ENCODE assay signal across 8 cellular contexts in the genomic region with DNA sequence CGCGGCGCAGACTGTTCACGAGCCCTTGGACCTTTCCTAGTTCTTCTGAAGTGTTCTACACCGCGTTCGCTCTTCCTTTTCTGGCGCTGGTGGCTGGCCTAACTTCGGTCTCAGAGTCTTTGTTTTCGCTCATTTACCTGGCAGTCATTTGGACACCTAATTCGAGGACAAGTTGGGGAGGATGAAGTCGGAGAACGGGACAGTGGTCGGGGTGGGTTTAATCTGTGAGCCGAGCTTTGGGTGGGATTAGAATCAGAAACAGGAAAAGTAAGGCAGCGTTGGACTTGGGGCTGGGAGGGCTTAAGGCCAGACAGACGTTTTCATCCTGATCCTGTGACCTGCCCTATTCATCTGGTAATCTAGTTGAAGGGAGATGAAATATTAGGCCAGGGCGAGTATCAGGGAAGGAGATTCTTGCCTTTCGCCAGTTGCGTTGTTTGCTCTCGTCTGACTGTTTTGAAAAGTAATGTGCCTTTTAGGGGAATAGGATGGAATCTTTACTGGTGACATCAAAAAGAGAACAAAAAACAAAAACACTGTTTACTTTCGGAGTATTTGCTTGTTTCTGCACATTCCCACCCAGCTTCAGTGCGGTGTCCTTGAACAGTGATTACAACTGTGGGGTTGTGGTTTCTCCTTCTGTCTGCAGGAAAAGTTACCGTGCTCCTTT. TPM values are rescaled to one million over a fixed set of nuclear protein-coding genes. Genes with fewer than 3 reads are reported as not detected.
A peak's percentile ranks its signal among the peaks of the same experiment; 100 is the strongest.
DNase-seq lines count a peak whose midpoint lies in the region; ATAC-seq, FAIRE-seq and TF ChIP-seq lines count a peak whose summit lies in the region.

No MANE protein-coding gene starts in this region.

- H3K4me1 ChIP-seq in MM.1S (ENCODE audit: low read length) (peaks cover 19% of the 10 kb centered on the region), GM12878 (ENCODE audit: control insufficient read depth, insufficient read depth, low read length) (no peaks in the 10 kb centered on the region), kidney (ENCODE audit: control insufficient read depth in 1 of 2, insufficient read depth in 1 of 2, low read depth in 1 of 2, low read length in 2 of 2) (no peaks in the 10 kb centered on the region), subcutaneous abdominal adipose tissue (ENCODE audit: control insufficient read depth in 5 of 5, insufficient read depth in 5 of 5, low read length in 5 of 5) (peaks cover 0 to 42% (median 38%) of the 10 kb centered on the region in 5 donors)

- H3K4me2 ChIP-seq in MM.1S (ENCODE audit: low read depth, low read length): peak overlapping the region; percentile 77
- H3K4me2 ChIP-seq in GM12878 (ENCODE audit: control insufficient read depth, insufficient read depth): peak overlapping the region; percentile 83

- no peaks in the 10 kb centered on the region for H3K9me2 ChIP-seq in MM.1S (replicated peaks; ENCODE audit: insufficient read depth, low read length)

- intact Hi-C loops in GM12878 (cut with micrococcal nuclease; ENCODE audit: unreplicated experiment) (loop anchor here (2.0 to 10.0 kb wide), 7 partner anchors 55 to 797 kb away; no protein-coding TSS in a partner anchor), kidney (cut with DNase I) (no loop called here)

- TF ChIP-seq EP300 in GM12878 (IDR thresholded peaks at IDR 0.05; ENCODE audit: borderline replicate concordance in 1 of 2, control insufficient read depth in 1 of 2, low read depth in 2 of 2, low read length in 2 of 2): no peak

- H3K79me2 ChIP-seq in MM.1S (ENCODE audit: low read length) (peaks cover 60% of the 10 kb centered on the region), GM12878 (ENCODE audit: control insufficient read depth, insufficient read depth, low read length) (peaks cover 66% of the 10 kb centered on the region)

- H3K9ac ChIP-seq in MM.1S (ENCODE audit: low read length) (peak overlapping the region; percentile 78), GM12878 (ENCODE audit: control insufficient read depth, insufficient read depth, low read length) (peak overlapping the region; percentile 92), kidney (ENCODE audit: low read length in 2 of 2) (peak overlapping the region; percentile 66 to 79), subcutaneous abdominal adipose tissue (ENCODE audit: low read length in 5 of 5) (peak overlapping the region; percentile 63 to 89 (median 82))

- FAIRE-seq in GM12878 (lab: Jason Lieb, UNC) (no peak), kidney (lab: Jason Lieb, UNC) (no peak)

- WGBS in GM12878 (ENCODE audit: insufficient coverage, insufficient replicate concordance, low lambda C conversion rate, missing lambda C conversion rate): 1% methylated on average over 24 of the region's 24 CpGs

- TF ChIP-seq CTCF in MM.1S (IDR thresholded peaks at IDR 0.05; ENCODE audit: low read length) (no peak), GM12878 (IDR thresholded peaks at IDR 0.05 in 2 of 3, conservative IDR thresholded peaks at IDR 0.05 in 1 of 3; ENCODE audit: control insufficient read depth in 2 of 3, extremely low read depth in 1 of 3, insufficient read depth in 1 of 3, low read depth in 3 of 3, low read length in 3 of 3) (no peak), kidney (IDR thresholded peaks at IDR 0.05; ENCODE audit: borderline replicate concordance, extremely low read depth, insufficient read depth) (no peak)

- POLR2A ChIA-PET in GM12878 (lab: Charles Lee): no interaction called here

- H4K20me1 ChIP-seq in MM.1S (ENCODE audit: insufficient read depth, low read length) (peaks cover 9% of the 10 kb centered on the region), GM12878 (ENCODE audit: control insufficient read depth, insufficient read depth) (no peaks in the 10 kb centered on the region)

- ATAC-seq in GM12878: no peak
- ATAC-seq in GM18861 (IDR thresholded peaks at IDR 0.05; ENCODE audit: unreplicated experiment): no peak

- SMC1A ChIA-PET in GM12878 (lab: Charles Lee; ENCODE audit: uncharacterized antibody, unreplicated experiment): interaction anchor here (0.8 to 5.4 kb wide), 6 partner anchors 10 to 336 kb away, joined by 3 to 53 read pairs (median 4); no protein-coding TSS in a partner anchor

- CTCF ChIA-PET in GM12878 (lab: Yijun Ruan, JAX): interaction anchor here (1.5 to 2.9 kb wide), 4 partner anchors 10 to 199 kb away, joined by 3 to 11 read pairs (median 5); no protein-coding TSS in a partner anchor

- H2AFZ ChIP-seq in MM.1S (ENCODE audit: low read length) (peak overlapping the region; percentile 94), GM12878 (ENCODE audit: control insufficient read depth, low read depth, low read length) (peak overlapping the region; percentile 95)

- TF ChIP-seq POLR2A in GM12878 (IDR thresholded peaks at IDR 0.05; ENCODE audit: low read depth, low read length): no peak

- peak overlapping the region; percentile 94; the same call in 1 of the 2 replicates for H3K27ac ChIP-seq in MM.1S (ENCODE audit: low read length)
- H3K27ac ChIP-seq in GM12878 (ENCODE audit: control insufficient read depth, insufficient read depth): peak overlapping the region; percentile 91
- peak overlapping the region; percentile 99 for H3K27ac ChIP-seq in kidney (ENCODE audit: low read depth in 2 of 2, low read length in 2 of 2)
- peak overlapping the region; percentile 91 for H3K27ac ChIP-seq in subcutaneous abdominal adipose tissue (ENCODE audit: low read depth, low read length)

- H3K4me3 ChIP-seq in MM.1S (ENCODE audit: low read length) (peak overlapping the region; percentile 97), GM12878 (peak overlapping the region; percentile 87), kidney (ENCODE audit: low read length in 2 of 2) (peak overlapping the region; percentile 81 to 85), subcutaneous abdominal adipose tissue (ENCODE audit: low read depth in 1 of 5, low read length in 5 of 5) (peak overlapping the region; percentile 88 to 96 (median 94))

- RAD21 ChIA-PET in GM12878 (lab: Charles Lee; ENCODE audit: unreplicated experiment): interaction anchor here (0.9 kb wide), 1 partner anchor 154 kb away, joined by 3 read pairs; no protein-coding TSS in a partner anchor

- in situ Hi-C loops in GM12878 (cut with MboI): loop anchor here (10.0 kb wide), 1 partner anchor 461 kb away; no protein-coding TSS in a partner anchor

- H3K27me3 ChIP-seq in MM.1S (replicated peaks; ENCODE audit: insufficient read depth, low read length) (no peaks in the 10 kb centered on the region), GM12878 (replicated peaks in 1 of 2; ENCODE audit: control insufficient read depth in 2 of 2, insufficient read depth in 2 of 2, low read length in 1 of 2) (no peaks in the 10 kb centered on the region), subcutaneous abdominal adipose tissue (ENCODE audit: control insufficient read depth in 5 of 5, insufficient read depth in 4 of 5, low read length in 5 of 5) (no peaks in the 10 kb centered on the region)

- H3K9me3 ChIP-seq in MM.1S (replicated peaks; ENCODE audit: insufficient read depth, low read length) (no peaks in the 10 kb centered on the region), GM12878 (replicated peaks; ENCODE audit: control insufficient read depth, insufficient read depth, low read length) (no peaks in the 10 kb centered on the region), kidney (ENCODE audit: control insufficient read depth in 1 of 2, low read length in 2 of 2) (no peaks in the 10 kb centered on the region), subcutaneous abdominal adipose tissue (ENCODE audit: control insufficient read depth in 5 of 5, low read length in 5 of 5) (no peaks in the 10 kb centered on the region)

- TSS peak; percentile 73 for BruUV-seq in GM12878 (replicated peaks; lab: Mats Ljungman, UMichigan)

- H3K36me3 ChIP-seq in MM.1S (replicated peaks; ENCODE audit: insufficient read depth, low read length): no peaks in the 10 kb centered on the region
- H3K36me3 ChIP-seq in GM12878 (ENCODE audit: control insufficient read depth in 2 of 2, insufficient read depth in 2 of 2, low read length in 1 of 2): no peaks in the 10 kb centered on the region
- no peaks in the 10 kb centered on the region for H3K36me3 ChIP-seq in kidney (ENCODE audit: control insufficient read depth in 1 of 2, insufficient read depth in 2 of 2, low read length in 2 of 2)
- H3K36me3 ChIP-seq in subcutaneous abdominal adipose tissue (ENCODE audit: control insufficient read depth in 5 of 5, insufficient read depth in 5 of 5, low read length in 5 of 5): no peaks in the 10 kb centered on the region

- peaks cover 37% of the 10 kb centered on the region for H3F3A ChIP-seq in MM.1S (ENCODE audit: insufficient read depth, low read length)

- no peak for TF ChIP-seq RAD21 in GM12878 (IDR thresholded peaks at IDR 0.05; ENCODE audit: insufficient read depth, low read depth, low read length)

- DNase-seq in NCI-H345 (lab: John Stamatoyannopoulos, UW) (peak; percentile 28), NCI-H345 treated with DMSO at 0.1 percent for 48 hours (lab: John Stamatoyannopoulos, UW; ENCODE audit: unreplicated experiment) (no peak), MM.1S (no peak), GM12878 (ENCODE audit: low read depth, low spot score) (no peak), kidney (peak; percentile 71), T-helper 9 cell (no peak)

TF ChIP-seq in GM12878, 131 proteins besides CTCF, POLR2A, EP300 and RAD21 (continues in another document):
- TF ChIP-seq BMI1 (IDR thresholded peaks at IDR 0.05; ENCODE audit: borderline replicate concordance) (no peak), CEBPB (IDR thresholded peaks at IDR 0.05; ENCODE audit: borderline replicate concordance in 1 of 2, low read depth in 2 of 2, low read length in 2 of 2) (no peak), ASH2L (IDR thresholded peaks at IDR 0.05; ENCODE audit: borderline replicate concordance, low read depth) (0 out of 2 replicates have a peak, but pooled peaks have one; percentile 10), RUNX3 (IDR thresholded peaks at IDR 0.05; ENCODE audit: low read length) (peak; percentile 33)

RNA-seq across cellular contexts. Expression of a gene that starts 1.9 kb away (rescaled TPM):
- total RNA-seq in GM12878 (2013; cell fraction: nucleolus; rRNA removed): 23.0 and 26.6 TPM in 2 replicates
- 28.5 and 36.4 TPM in 2 replicates for total RNA-seq in GM12878 (2014; rRNA removed)
- total RNA-seq in GM12878 (2014; rRNA removed; fragmentation: Illumina TruSeq; extraction: Trizol): 15.4 and 15.8 TPM in 2 replicates
- 15.6 and 17.3 TPM in 2 replicates for total RNA-seq in GM12878 (2021)
- polyA plus RNA-seq in GM12878 (2011; ENCODE audit: low read depth): 3.6 TPM
- 7.3 and 12.9 TPM in 2 replicates for polyA plus RNA-seq in GM12878 (2011; rRNA removed)
- polyA plus RNA-seq in GM12878 (2011; cell fraction: cytosol; rRNA removed): 6.1 and 8.6 TPM in 2 replicates
- 10.5 and 11.1 TPM in 2 replicates for polyA plus RNA-seq in GM12878 (2011; cell fraction: nucleus; rRNA removed)
- 10.7 and 11.5 TPM in 2 replicates for polyA plus RNA-seq in GM12878 (2012)
- 11.4 and 15.5 TPM in 2 replicates for polyA plus RNA-seq in GM12878 (2014; fragmentation: Illumina TruSeq; extraction: Trizol)
- 10 to 100 TPM in 1 of 2 experiments, 1 to 10 TPM in 1; 4.6 to 14.5 TPM for polyA plus RNA-seq in GM12878 (2014; fragmentation: Nextera tagmentation; extraction: Ambion mirVana)
- 8.8 and 11.5 TPM in 2 replicates for polyA plus RNA-seq in GM12878 (2014; rRNA removed)
- polyA plus RNA-seq in GM12878 (2016; fragmentation: Nextera tagmentation; extraction: Ambion mirVana): 10 to 100 TPM; 15.9 to 21.9 TPM
- polyA minus RNA-seq in GM12878 (2011; rRNA and poly(A)+ RNA removed): 12.8 and 13.2 TPM in 2 replicates
- polyA minus RNA-seq in GM12878 (2011; cell fraction: cytosol; rRNA and poly(A)+ RNA removed): 13.3 and 14.3 TPM in 2 replicates
- polyA minus RNA-seq in GM12878 (2011; cell fraction: nucleus; rRNA and poly(A)+ RNA removed): 37.1 and 62.5 TPM in 2 replicates
- total RNA-seq in kidney: 15.5 TPM
- 4.9 TPM for polyA plus RNA-seq in kidney (ENCODE audit: insufficient read depth, low read depth, low replicate concordance)

Comparison
In these comparisons a context has a peak if more than half of its experiments do, and no peak if none do; other contexts are left out.
1. DNase-seq: peak in NCI-H345 (single experiment) and kidney (single experiment); none in NCI-H345 treated with DMSO at 0.1 percent for 48 hours (single experiment), MM.1S (single experiment), GM12878 (single experiment) and T-helper 9 cell (single experiment).
2. Peak in every context shown above with its lines, with median percentiles within 50 percentile points of each other: H3K27ac ChIP-seq, H3K4me3 ChIP-seq and H3K9ac ChIP-seq.